ENCODE assay signal across 39 cellular contexts in genomic region chr19:18616023-18616422, GRCh38. TPM values are rescaled to one million over a fixed set of nuclear protein-coding genes. Genes with fewer than 3 reads are reported as not detected.
"Had no signal": no experiment of that assay in that cellular context is flagged by ENCODE, and none has a peak within 500 bp of the region (broad histone marks: within the 10 kb centered on the region; RNA-seq: fewer than 3 reads in every experiment).

No MANE protein-coding gene starts in this region.

- H3K4me3 Mint-ChIP-seq: activated naive CD4-positive, alpha-beta T cell treated with anti-CD3 and anti-CD28 coated beads for 36 hours; activated naive CD4-positive, alpha-beta T cell treated with anti-CD3 and anti-CD28 coated beads, Interleukin-2, amount 10 ng/mL, durations not matched to agents 7 days and 5 days; activated naive CD4-positive, alpha-beta T cell treated with anti-CD3 and anti-CD28 coated beads, Interleukin-2, amount 50 U/mL, for 24 hours; activated naive CD8-positive, alpha-beta T cell; activated naive CD8-positive, alpha-beta T cell treated with anti-CD3 and anti-CD28 coated beads for 36 hours; activated naive CD8-positive, alpha-beta T cell treated with anti-CD3 and anti-CD28 coated beads, Interleukin-2, amount 10 ng/mL, durations not matched to agents 7 days and 5 days; activated naive CD8-positive, alpha-beta T cell treated with anti-CD3 and anti-CD28 coated beads, Interleukin-2, amount 50 U/mL, for 24 hours; activated T-cell treated with anti-CD3 and anti-CD28 coated beads, Interleukin-2, amount 50 U/mL, for 24 hours; activated T-cell treated with anti-CD3 and anti-CD28 coated beads, Interleukin-2, amount 50 U/mL, for 4 hours; activated T-cell treated with anti-CD3 and anti-CD28 coated beads, Interleukin-2, amount 50 U/mL, for 72 hours; activated T-helper 1 cell treated with anti-CD3 and anti-CD28 coated beads, Interleukin-12 subunit alpha, Interleukin-12 subunit beta, Interleukin-2, Interleukin-4 antibody, amounts not matched to agents 30 ng/mL and 10 ng/mL and 1 ng/mL, durations not matched to agents 14 hours and 24 hours and 36 hours; activated T-helper 17 cell treated with anti-CD3 and anti-CD28 coated beads, Interleukin-2, amount 50 U/mL, for 72 hours; central memory CD8-positive, alpha-beta T cell had no signal

- ATAC-seq: activated naive CD4-positive, alpha-beta T cell treated with anti-CD3 and anti-CD28 coated beads, Interleukin-2, amount 50 U/mL, for 72 hours; activated naive CD8-positive, alpha-beta T cell treated with anti-CD3 and anti-CD28 coated beads, Interleukin-2, amount 50 U/mL, for 24 hours; activated T-cell treated with anti-CD3 and anti-CD28 coated beads, Interleukin-2, amount 50 U/mL, for 4 hours; activated T-cell treated with anti-CD3 and anti-CD28 coated beads, Interleukin-2, amount 50 U/mL, for 72 hours; activated T-helper 17 cell treated with anti-CD3 and anti-CD28 coated beads, Interleukin-2, amount 50 U/mL, for 72 hours; body of pancreas had no signal

- H3K36me3 Mint-ChIP-seq: activated naive CD4-positive, alpha-beta T cell treated with anti-CD3 and anti-CD28 coated beads, Interleukin-2, amount 50 U/mL, for 24 hours; activated naive CD4-positive, alpha-beta T cell treated with anti-CD3 and anti-CD28 coated beads, Interleukin-2, amount 50 U/mL, for 72 hours; activated naive CD8-positive, alpha-beta T cell; activated naive CD8-positive, alpha-beta T cell treated with anti-CD3 and anti-CD28 coated beads for 36 hours; activated naive CD8-positive, alpha-beta T cell treated with anti-CD3 and anti-CD28 coated beads, Interleukin-2, amount 10 ng/mL, durations not matched to agents 7 days and 5 days had no signal

- DNase-seq: activated effector memory CD4-positive, alpha-beta T cell treated with anti-CD3 and anti-CD28 coated beads, Interleukin-2, amount 50 U/mL, for 16 hours; activated effector memory CD4-positive, alpha-beta T cell treated with Interleukin-2 at 50 U/mL for 16 hours; activated gamma-delta T cell; activated gamma-delta T cell treated with Interleukin-2 at 50 U/mL for 16 hours; activated naive CD4-positive, alpha-beta T cell; activated naive CD4-positive, alpha-beta T cell treated with anti-CD3 and anti-CD28 coated beads for 36 hours; activated naive CD4-positive, alpha-beta T cell treated with anti-CD3 and anti-CD28 coated beads, Interleukin-2, amount 10 ng/mL, durations not matched to agents 7 days and 5 days; activated naive CD4-positive, alpha-beta T cell treated with anti-CD3 and anti-CD28 coated beads, Interleukin-2, amount 50 U/mL, for 16 hours; activated naive CD4-positive, alpha-beta T cell treated with Interleukin-2 at 50 U/mL for 16 hours; activated naive CD8-positive, alpha-beta T cell treated with anti-CD3 and anti-CD28 coated beads for 36 hours; activated naive CD8-positive, alpha-beta T cell treated with anti-CD3 and anti-CD28 coated beads, Interleukin-2, amount 10 ng/mL, durations not matched to agents 7 days and 5 days; activated naive CD8-positive, alpha-beta T cell treated with anti-CD3 and anti-CD28 coated beads, Interleukin-2, amount 50 U/mL, for 24 hours; activated T-cell treated with anti-CD3 and anti-CD28 coated beads, Interleukin-2, amount 50 U/mL, for 1 hour; activated T-cell treated with anti-CD3 and anti-CD28 coated beads, Interleukin-2, amount 50 U/mL, for 24 hours; activated T-cell treated with anti-CD3 and anti-CD28 coated beads, Interleukin-2, amount 50 U/mL, for 4 hours; activated T-cell treated with anti-CD3 and anti-CD28 coated beads, Interleukin-2, amount 50 U/mL, for 48 hours; activated T-cell treated with anti-CD3 and anti-CD28 coated beads, Interleukin-2, amount 50 U/mL, for 72 hours; adrenal gland; amniotic stem cell; amygdala; anterior cingulate cortex; aorta; body of pancreas; brain microvascular endothelial cell; caudate nucleus; central memory CD4-positive, alpha-beta T cell; cerebellar nuclear complex had no signal

- H3K4me3 ChIP-seq: adrenal gland, ascending aorta, body of pancreas, breast epithelium, cardiac muscle cell had no signal

- H3K9me3 Mint-ChIP-seq: activated naive CD4-positive, alpha-beta T cell treated with anti-CD3 and anti-CD28 coated beads for 36 hours; activated naive CD4-positive, alpha-beta T cell treated with anti-CD3 and anti-CD28 coated beads, Interleukin-2, amount 10 ng/mL, durations not matched to agents 7 days and 5 days; activated naive CD4-positive, alpha-beta T cell treated with anti-CD3 and anti-CD28 coated beads, Interleukin-2, amount 50 U/mL, for 24 hours; activated naive CD4-positive, alpha-beta T cell treated with anti-CD3 and anti-CD28 coated beads, Interleukin-2, amount 50 U/mL, for 72 hours; activated naive CD8-positive, alpha-beta T cell treated with anti-CD3 and anti-CD28 coated beads for 36 hours; activated naive CD8-positive, alpha-beta T cell treated with anti-CD3 and anti-CD28 coated beads, Interleukin-2, amount 10 ng/mL, durations not matched to agents 7 days and 5 days; activated naive CD8-positive, alpha-beta T cell treated with anti-CD3 and anti-CD28 coated beads, Interleukin-2, amount 50 U/mL, for 24 hours; activated T-cell treated with anti-CD3 and anti-CD28 coated beads, Interleukin-2, amount 50 U/mL, for 24 hours; activated T-cell treated with anti-CD3 and anti-CD28 coated beads, Interleukin-2, amount 50 U/mL, for 4 hours; activated T-cell treated with anti-CD3 and anti-CD28 coated beads, Interleukin-2, amount 50 U/mL, for 72 hours; activated T-helper 1 cell treated with anti-CD3 and anti-CD28 coated beads, Interleukin-12 subunit alpha, Interleukin-12 subunit beta, Interleukin-2, Interleukin-4 antibody, amounts not matched to agents 30 ng/mL and 10 ng/mL and 1 ng/mL, durations not matched to agents 14 hours and 24 hours and 36 hours; activated T-helper 17 cell treated with anti-CD3 and anti-CD28 coated beads, Interleukin-2, amount 50 U/mL, for 72 hours; activated T-helper 2 cell treated with anti-CD3 and anti-CD28 coated beads, Interferon-gamma antibody, Interleukin-2, Interleukin-4, amounts not matched to agents 10 μg/mL and 5 μg/mL and 100 μg/mL, durations not matched to agents 14 hours and 24 hours and 36 hours; central memory CD8-positive, alpha-beta T cell had no signal

- H3K9me3 ChIP-seq: adrenal gland, ascending aorta, body of pancreas, breast epithelium had no signal

- H3K36me3 ChIP-seq: adrenal gland, ascending aorta, brain microvascular endothelial cell, breast epithelium, cardiac muscle cell had no signal

- FAIRE-seq: astrocyte, bronchial epithelial cell had no signal

- H3K27ac Mint-ChIP-seq: activated naive CD4-positive, alpha-beta T cell treated with anti-CD3 and anti-CD28 coated beads for 36 hours; activated naive CD4-positive, alpha-beta T cell treated with anti-CD3 and anti-CD28 coated beads, Interleukin-2, amount 10 ng/mL, durations not matched to agents 7 days and 5 days; activated naive CD4-positive, alpha-beta T cell treated with anti-CD3 and anti-CD28 coated beads, Interleukin-2, amount 50 U/mL, for 24 hours; activated naive CD8-positive, alpha-beta T cell; activated naive CD8-positive, alpha-beta T cell treated with anti-CD3 and anti-CD28 coated beads for 36 hours; activated naive CD8-positive, alpha-beta T cell treated with anti-CD3 and anti-CD28 coated beads, Interleukin-2, amount 10 ng/mL, durations not matched to agents 7 days and 5 days; activated naive CD8-positive, alpha-beta T cell treated with anti-CD3 and anti-CD28 coated beads, Interleukin-2, amount 50 U/mL, for 24 hours; activated T-cell treated with anti-CD3 and anti-CD28 coated beads, Interleukin-2, amount 50 U/mL, for 24 hours; activated T-cell treated with anti-CD3 and anti-CD28 coated beads, Interleukin-2, amount 50 U/mL, for 72 hours; activated T-helper 1 cell treated with anti-CD3 and anti-CD28 coated beads, Interleukin-12 subunit alpha, Interleukin-12 subunit beta, Interleukin-2, Interleukin-4 antibody, amounts not matched to agents 30 ng/mL and 10 ng/mL and 1 ng/mL, durations not matched to agents 14 hours and 24 hours and 36 hours; activated T-helper 17 cell treated with anti-CD3 and anti-CD28 coated beads, Interleukin-2, amount 50 U/mL, for 72 hours; activated T-helper 2 cell treated with anti-CD3 and anti-CD28 coated beads, Interferon-gamma antibody, Interleukin-2, Interleukin-4, amounts not matched to agents 10 μg/mL and 5 μg/mL and 100 μg/mL, durations not matched to agents 14 hours and 24 hours and 36 hours had no signal

- H3K27ac ChIP-seq: adrenal gland, ascending aorta, body of pancreas, brain microvascular endothelial cell, breast epithelium, cardiac muscle cell had no signal

RNA-seq across cellular contexts. Expression of gene TMEM59L, which starts 3.4 kb away (rescaled TPM):
- total RNA-seq: activated naive CD8-positive, alpha-beta T cell treated with anti-CD3 and anti-CD28 coated beads for 36 hours; activated T-cell treated with anti-CD3 and anti-CD28 coated beads, Interleukin-2, amount 50 U/mL, for 4 hours; activated T-helper 2 cell treated with anti-CD3 and anti-CD28 coated beads, Interferon-gamma antibody, Interleukin-2, Interleukin-4, amounts not matched to agents 10 μg/mL and 5 μg/mL and 100 μg/mL, durations not matched to agents 14 hours and 24 hours and 36 hours; ascending aorta had no signal

RNA-seq across cellular contexts. Expression of gene CRLF1, which starts 9.4 kb away (rescaled TPM):
- total RNA-seq: activated naive CD4-positive, alpha-beta T cell treated with anti-CD3 and anti-CD28 coated beads for 36 hours; activated naive CD4-positive, alpha-beta T cell treated with anti-CD3 and anti-CD28 coated beads, Interleukin-2, amount 50 U/mL, for 72 hours; activated naive CD8-positive, alpha-beta T cell treated with anti-CD3 and anti-CD28 coated beads for 36 hours; activated naive CD8-positive, alpha-beta T cell treated with anti-CD3 and anti-CD28 coated beads, Interleukin-2, amount 10 ng/mL, durations not matched to agents 7 days and 5 days; activated T-cell treated with anti-CD3 and anti-CD28 coated beads, Interleukin-2, amount 50 U/mL, for 72 hours; activated T-helper 1 cell treated with anti-CD3 and anti-CD28 coated beads, Interleukin-12 subunit alpha, Interleukin-12 subunit beta, Interleukin-2, Interleukin-4 antibody, amounts not matched to agents 30 ng/mL and 10 ng/mL and 1 ng/mL, durations not matched to agents 14 hours and 24 hours and 36 hours; activated T-helper 17 cell treated with anti-CD3 and anti-CD28 coated beads, Interleukin-2, amount 50 U/mL, for 72 hours; activated T-helper 2 cell treated with anti-CD3 and anti-CD28 coated beads, Interferon-gamma antibody, Interleukin-2, Interleukin-4, amounts not matched to agents 10 μg/mL and 5 μg/mL and 100 μg/mL, durations not matched to agents 14 hours and 24 hours and 36 hours had no signal
